In genomic region chr12:11059041-11059440, GRCh38 we compare ENCODE assay signal across 17 cellular contexts. TPM values are rescaled to one million over a fixed set of nuclear protein-coding genes. Genes with fewer than 3 reads are reported as not detected.
DNase-seq lines count a peak whose midpoint lies in the region; ATAC-seq, FAIRE-seq and TF ChIP-seq lines count a peak whose summit lies in the region.
"Had no signal": no experiment of that assay in that cellular context is flagged by ENCODE, and none has a peak within 500 bp of the region (broad histone marks: within the 10 kb centered on the region; RNA-seq: fewer than 3 reads in every experiment).

No MANE protein-coding gene starts in this region.

- CTCF ChIA-PET in WTC11 (lab: Charles Lee) (no interaction called here), Caco-2 (lab: Charles Lee) (no interaction called here)

- intact Hi-C loops in heart right ventricle (cut with DNase I) = no loop called here
- intact Hi-C loops in right cardiac atrium (cut with DNase I) = no loop called here
- intact Hi-C loops in Caco-2 (cut with micrococcal nuclease; ENCODE audit: unreplicated experiment) = no loop called here

- H3K27me3 ChIP-seq in heart right ventricle = no peaks in the 10 kb centered on the region
- H3K27me3 ChIP-seq in right cardiac atrium (ENCODE audit: control insufficient read depth, insufficient read depth) = no peaks in the 10 kb centered on the region
- H3K27me3 ChIP-seq in Caco-2 (replicated peaks; ENCODE audit: control insufficient read depth, insufficient read depth, low read length) = no peaks in the 10 kb centered on the region
- H3K27me3 ChIP-seq: BE2C had no signal

- peak; percentile 4 for FAIRE-seq in GM19239 (lab: Jason Lieb, UNC)
- FAIRE-seq: HepG2 had no signal

- H3K9me3 ChIP-seq in heart right ventricle = no peaks in the 10 kb centered on the region
- H3K9me3 ChIP-seq in right cardiac atrium (ENCODE audit: control insufficient read depth, low read length) = no peaks in the 10 kb centered on the region
- no peaks in the 10 kb centered on the region for H3K9me3 ChIP-seq in Caco-2
- H3K9me3 ChIP-seq: BE2C, HAP-1 had no signal

- peaks cover 0 to 5% (median 0%) of the 10 kb centered on the region in 9 donors for H3K4me1 ChIP-seq in heart right ventricle
- peaks cover 6% of the 10 kb centered on the region for H3K4me1 ChIP-seq in right cardiac atrium (ENCODE audit: control insufficient read depth, insufficient read depth, low read length)
- H3K4me1 ChIP-seq in Caco-2 = no peaks in the 10 kb centered on the region
- H3K4me1 ChIP-seq: BE2C, HAP-1 had no signal

- H3K4me3 Mint-ChIP-seq in WTC11 (no peak overlapping the region), Caco-2 (ENCODE audit: unreplicated experiment) (no peak overlapping the region)
- H3K4me3 Mint-ChIP-seq: CD4-positive, CD25-positive, alpha-beta regulatory T cell; CD8-positive, alpha-beta memory T cell had no signal

- H3K4me3 ChIP-seq in heart right ventricle = no peak overlapping the region
- no peak overlapping the region for H3K4me3 ChIP-seq in right cardiac atrium (ENCODE audit: low read length)
- H3K4me3 ChIP-seq in Caco-2 (ENCODE audit: low read depth, low read length) = no peak overlapping the region
- H3K4me3 ChIP-seq: HAP-1 had no signal

- whole genome bisulfite sequencing in heart right ventricle, 2 donors = 52 to 77% methylated on average over 3 of the region's 3 CpGs
- 83% methylated on average over 3 of the region's 3 CpGs for WGBS in right cardiac atrium

- H3K36me3 ChIP-seq in heart right ventricle (no peaks in the 10 kb centered on the region), Caco-2 (ENCODE audit: control insufficient read depth, insufficient read depth, low read length) (no peaks in the 10 kb centered on the region)
- H3K36me3 ChIP-seq: BE2C, HAP-1 had no signal

- DNase-seq in GM19239 (ENCODE audit: insufficient read length, low spot score) (no peak), WTC11 (ENCODE audit: low spot score) (no peak), heart right ventricle (peak in 1 of 2 donors; percentile 41), right cardiac atrium (peak in 1 of 3 donors; percentile 45), islet precursor cell (no peak), Caco-2 (no peak), GM19238 (ENCODE audit: insufficient read length, low spot score) (no peak)
- DNase-seq: ACHN; BE2C; C1 segment of cervical spinal cord; CD4-positive, CD25-positive, alpha-beta regulatory T cell; CD8-positive, alpha-beta memory T cell; COR-L47 had no signal

- POLR2A ChIA-PET in WTC11 (lab: Charles Lee) (no interaction called here), Caco-2 (lab: Charles Lee) (no interaction called here)

- H3K36me3 Mint-ChIP-seq in WTC11 (no peaks in the 10 kb centered on the region; the same call in 1 of the 2 replicates), Caco-2 (ENCODE audit: insufficient read depth, unreplicated experiment) (peaks cover 6% of the 10 kb centered on the region)

- H3K4me1 Mint-ChIP-seq in WTC11 = peaks cover 4% of the 10 kb centered on the region; the same call in 1 of the 2 replicates
- H3K4me1 Mint-ChIP-seq in Caco-2 (ENCODE audit: low read depth, unreplicated experiment) = no peaks in the 10 kb centered on the region

- TF ChIP-seq CTCF in WTC11 (IDR thresholded peaks at IDR 0.05) (no peak), heart right ventricle (IDR thresholded peaks at IDR 0.05) (no peak), Caco-2 (IDR thresholded peaks at IDR 0.05; ENCODE audit: insufficient read depth in 1 of 2, low read depth in 1 of 2, low read length in 1 of 2, severe bottlenecking in 1 of 2, unreplicated experiment in 1 of 2) (no peak)

- ATAC-seq in WTC11 (no peak), heart right ventricle (peak in 7 of 8 donors; percentile 55 to 96 (median 88)), right cardiac atrium (peak; percentile 84 to 87)
- ATAC-seq: HepG2 had no signal

- H3K27ac ChIP-seq in heart right ventricle (no peak overlapping the region), right cardiac atrium (ENCODE audit: low read length) (peak overlapping the region; percentile 2)

- H3K9me3 Mint-ChIP-seq in WTC11 (peaks cover 6% of the 10 kb centered on the region), Caco-2 (ENCODE audit: unreplicated experiment) (no peaks in the 10 kb centered on the region)
- H3K9me3 Mint-ChIP-seq: CD8-positive, alpha-beta memory T cell had no signal

- H3K27me3 Mint-ChIP-seq in WTC11 (ENCODE audit: low read depth) = no peaks in the 10 kb centered on the region
- H3K27me3 Mint-ChIP-seq in Caco-2 (ENCODE audit: insufficient read depth, unreplicated experiment) = no peaks in the 10 kb centered on the region
- H3K27me3 Mint-ChIP-seq: CD4-positive, CD25-positive, alpha-beta regulatory T cell; IgD-negative memory B cell had no signal

- H3K27ac Mint-ChIP-seq in WTC11 (0 out of 2 replicates have a peak overlapping the region, but pooled peaks have one; percentile 44), Caco-2 (ENCODE audit: unreplicated experiment) (no peak overlapping the region)
- H3K27ac Mint-ChIP-seq: CD4-positive, CD25-positive, alpha-beta regulatory T cell; CD8-positive, alpha-beta memory T cell; IgD-negative memory B cell had no signal

- BruUV-seq in Caco-2 (replicated peaks; lab: Mats Ljungman, UMichigan) = no TSS peak

TF ChIP-seq in WTC11, 78 proteins besides CTCF, POLR2A, EP300 and RAD21:
- TF ChIP-seq FOXK1 (CRISPR knock-in tag; IDR thresholded peaks at IDR 0.05) (no peak), ARID4B (CRISPR knock-in tag; IDR thresholded peaks at IDR 0.05; ENCODE audit: borderline replicate concordance) (no peak), CDX4 (CRISPR knock-in tag; IDR thresholded peaks at IDR 0.05; ENCODE audit: borderline replicate concordance) (no peak), RELA (CRISPR knock-in tag; IDR thresholded peaks at IDR 0.05; ENCODE audit: borderline replicate concordance) (no peak), RORB (CRISPR knock-in tag; IDR thresholded peaks at IDR 0.05) (no peak)

RNA-seq across cellular contexts. Expression of gene TAS2R46, which starts 3.1 kb away (rescaled TPM):
- total RNA-seq in WTC11 (2021) = 0.44 to 0.85 TPM (median 0.69 TPM) in 3 replicates
- under 1 TPM in 7 of 10 donors, not detected in 3; 0.28 to 0.93 (median 0.51) TPM for total RNA-seq in heart right ventricle
- not detected for polyA plus RNA-seq in heart right ventricle
- under 1 TPM in 3 of 4 donors, not detected in 1; 0.26 to 0.71 (median 0.53) TPM for total RNA-seq in right cardiac atrium
- polyA plus RNA-seq in right cardiac atrium = not detected
- 2.3 and 3.8 TPM in 2 replicates for total RNA-seq in Caco-2 (2022)
- total RNA-seq: H1 had no signal
- polyA plus RNA-seq: CD8-positive, alpha-beta memory T cell; IgD-negative memory B cell had no signal

RNA-seq across cellular contexts. Expression of gene TAS2R31, which starts 27.8 kb away (rescaled TPM):
- total RNA-seq in WTC11 (2021) (1.2 to 2.0 TPM (median 1.9 TPM) in 3 replicates), heart right ventricle (1 to 10 TPM in 1 of 10 donors, under 1 TPM in 9; 0.38 to 1.6 (median 0.84) TPM), right cardiac atrium (1 to 10 TPM; 1.0 to 2.0 (median 1.4) TPM), Caco-2 (2022) (4.3 and 5.7 TPM in 2 replicates)
- polyA plus RNA-seq in heart right ventricle (under 1 TPM; 0.12 to 0.29 TPM), right cardiac atrium (0.54 TPM)
- polyA plus RNA-seq: CD8-positive, alpha-beta memory T cell; IgD-negative memory B cell had no signal

RNA-seq across cellular contexts. Expression of gene TAS2R43, which starts 33.1 kb away (rescaled TPM):
- 0.28 to 0.55 TPM (median 0.53 TPM) in 3 replicates for total RNA-seq in WTC11 (2021)
- total RNA-seq in heart right ventricle = under 1 TPM in 4 of 10 donors, not detected in 6; 0.28 to 0.53 (median 0.31) TPM
- polyA plus RNA-seq in heart right ventricle = not detected
- total RNA-seq in right cardiac atrium = not detected
- not detected for polyA plus RNA-seq in right cardiac atrium
- not detected in 2 replicates for total RNA-seq in Caco-2 (2022)
- total RNA-seq: H1 had no signal
- polyA plus RNA-seq: CD4-positive, CD25-positive, alpha-beta regulatory T cell; CD8-positive, alpha-beta memory T cell; IgD-negative memory B cell had no signal

RNA-seq across cellular contexts. Expression of gene TAS2R19, which starts 36.6 kb away (rescaled TPM):
- total RNA-seq in WTC11 (2021) = 1.0 to 1.4 TPM (median 1.1 TPM) in 3 replicates
- total RNA-seq in heart right ventricle = 1 to 10 TPM in 2 of 10 donors, under 1 TPM in 8; 0.25 to 1.2 (median 0.77) TPM
- under 1 TPM; 0.12 to 0.59 TPM for polyA plus RNA-seq in heart right ventricle
- 1 to 10 TPM in 2 of 4 donors, under 1 TPM in 2; 0.77 to 2.9 (median 1.2) TPM for total RNA-seq in right cardiac atrium
- polyA plus RNA-seq in right cardiac atrium = 0.57 TPM
- total RNA-seq in Caco-2 (2022) = 4.8 and 5.7 TPM in 2 replicates
- polyA plus RNA-seq: IgD-negative memory B cell had no signal
